ENCODE assay signal across 22 cellular contexts in genomic region chr18:22204996-22205395, GRCh38. TPM values are rescaled to one million over a fixed set of nuclear protein-coding genes. Genes with fewer than 3 reads are reported as not detected.
DNase-seq lines count a peak whose midpoint lies in the region; ATAC-seq and TF ChIP-seq lines count a peak whose summit lies in the region.
"Had no signal": no experiment of that assay in that cellular context is flagged by ENCODE, and none has a peak within 500 bp of the region (broad histone marks: within the 10 kb centered on the region; RNA-seq: fewer than 3 reads in every experiment).

No MANE protein-coding gene starts in this region.

- H3K79me2 ChIP-seq in smooth muscle cell (ENCODE audit: low read depth) = peaks cover 36% of the 10 kb centered on the region

- TF ChIP-seq CTCF in adrenal gland (IDR thresholded peaks at IDR 0.05) (no peak), endodermal cell (conservative IDR thresholded peaks at IDR 0.05) (no peak), right atrium auricular region (IDR thresholded peaks at IDR 0.05) (no peak), thoracic aorta (IDR thresholded peaks at IDR 0.05) (no peak), smooth muscle cell (IDR thresholded peaks at IDR 0.05; ENCODE audit: borderline replicate concordance, insufficient read depth, poor library complexity, severe bottlenecking) (no peak), body of pancreas (IDR thresholded peaks at IDR 0.05) (no peak)

- peaks cover 21 to 63% of the 10 kb centered on the region in 2 donors for H3K4me1 ChIP-seq in adrenal gland (replicated peaks in 1 of 2)
- H3K4me1 ChIP-seq in endodermal cell (ENCODE audit: control insufficient read depth, insufficient read depth, low read length) = peaks cover 3% of the 10 kb centered on the region
- H3K4me1 ChIP-seq in right atrium auricular region = peaks cover 0 to 74% of the 10 kb centered on the region in 2 donors
- peaks cover 26 to 75% of the 10 kb centered on the region in 2 donors for H3K4me1 ChIP-seq in thoracic aorta (ENCODE audit: control insufficient read depth in 1 of 2, low read depth in 2 of 2)
- H3K4me1 ChIP-seq in smooth muscle cell (ENCODE audit: low read depth) = no peaks in the 10 kb centered on the region
- peaks cover 31% of the 10 kb centered on the region for H3K4me1 ChIP-seq in body of pancreas

- H3K27me3 Mint-ChIP-seq in endodermal cell (ENCODE audit: insufficient read depth) = peaks cover 12% of the 10 kb centered on the region

- H3K9me3 Mint-ChIP-seq in endodermal cell = no peaks in the 10 kb centered on the region
- H3K9me3 Mint-ChIP-seq: CD8-positive, alpha-beta memory T cell had no signal

- no peak overlapping the region for H3K4me2 ChIP-seq in smooth muscle cell

- H3K27ac ChIP-seq in adrenal gland (peak overlapping the region; percentile 9 to 76 (median 43)), endodermal cell (ENCODE audit: low read depth, low read length) (no peak overlapping the region), right atrium auricular region (peak overlapping the region; percentile 73 to 79), thoracic aorta (peak overlapping the region; percentile 69 to 72), smooth muscle cell (ENCODE audit: low read depth) (no peak overlapping the region), body of pancreas (peak overlapping the region in 1 of 4 donors; percentile 1)
- H3K27ac ChIP-seq: C4-2B, GM23248 had no signal

- no peak for ATAC-seq in thoracic aorta (ENCODE audit: insufficient number of reproducible peaks, low FRiP score, low read depth)
- no peak for ATAC-seq in body of pancreas

- TF ChIP-seq POLR2A in adrenal gland (IDR thresholded peaks at IDR 0.05) = no peak
- TF ChIP-seq POLR2A in body of pancreas (IDR thresholded peaks at IDR 0.05) = no peak

- no peak overlapping the region for H2AFZ ChIP-seq in smooth muscle cell (ENCODE audit: low read depth)
- H2AFZ ChIP-seq: GM23248 had no signal

- H3K27me3 ChIP-seq in adrenal gland (no peaks in the 10 kb centered on the region), endodermal cell (ENCODE audit: control insufficient read depth, insufficient read depth, low read length, poor library complexity, severe bottlenecking) (no peaks in the 10 kb centered on the region), right atrium auricular region (no peaks in the 10 kb centered on the region), thoracic aorta (replicated peaks; ENCODE audit: insufficient read depth) (no peaks in the 10 kb centered on the region), smooth muscle cell (ENCODE audit: low read depth) (no peaks in the 10 kb centered on the region), body of pancreas (no peaks in the 10 kb centered on the region)

- WGBS in adrenal gland, 4 donors = 77 to 85% (median 80%) methylated on average over 6 of the region's 6 CpGs
- WGBS in endodermal cell (ENCODE audit: insufficient coverage in 1 of 2, insufficient read length in 1 of 2), 2 experiments = 81 to 93% methylated on average over 5 to 6 of the region's 6 CpGs
- WGBS in smooth muscle cell (ENCODE audit: low lambda C conversion rate) = 89% methylated on average over 6 of the region's 6 CpGs
- WGBS in body of pancreas, 2 donors = 86 to 92% methylated on average over 6 of the region's 6 CpGs

- H3F3A ChIP-seq in smooth muscle cell (ENCODE audit: low read depth) = peaks cover 24% of the 10 kb centered on the region

- H3K9me3 ChIP-seq in adrenal gland (replicated peaks in 1 of 3) (no peaks in the 10 kb centered on the region), endodermal cell (ENCODE audit: control insufficient read depth, low read length) (no peaks in the 10 kb centered on the region), right atrium auricular region (no peaks in the 10 kb centered on the region), thoracic aorta (no peaks in the 10 kb centered on the region), smooth muscle cell (replicated peaks; ENCODE audit: low read depth) (no peaks in the 10 kb centered on the region), body of pancreas (no peaks in the 10 kb centered on the region)

- H3K4me3 Mint-ChIP-seq in endodermal cell = no peak overlapping the region
- H3K4me3 Mint-ChIP-seq: CD8-positive, alpha-beta memory T cell had no signal

- no peak overlapping the region for H3K4me3 ChIP-seq in adrenal gland
- no peak overlapping the region for H3K4me3 ChIP-seq in endodermal cell (ENCODE audit: low read length)
- no peak overlapping the region for H3K4me3 ChIP-seq in right atrium auricular region
- H3K4me3 ChIP-seq in thoracic aorta = no peak overlapping the region
- H3K4me3 ChIP-seq in smooth muscle cell = no peak overlapping the region
- no peak overlapping the region for H3K4me3 ChIP-seq in body of pancreas
- H3K4me3 ChIP-seq: GM23248 had no signal

- peaks cover 54% of the 10 kb centered on the region for H4K20me1 ChIP-seq in smooth muscle cell (ENCODE audit: low read depth)

- H3K4me1 Mint-ChIP-seq in endodermal cell = peaks cover 27% of the 10 kb centered on the region
- H3K4me1 Mint-ChIP-seq: CD8-positive, alpha-beta memory T cell had no signal

- intact Hi-C loops in adrenal gland (cut with DNase I) = no loop called here
- intact Hi-C loops in body of pancreas (cut with DNase I) = no loop called here

- DNase-seq in adrenal gland = peak in 1 of 7 donors; percentile 61
- DNase-seq in endodermal cell = no peak
- no peak for DNase-seq in right atrium auricular region (ENCODE audit: low spot score)
- no peak for DNase-seq in thoracic aorta (ENCODE audit: low spot score)
- DNase-seq in stimulated activated naive CD4-positive, alpha-beta T cell (lab: John Stamatoyannopoulos, UW) = no peak
- no peak for DNase-seq in smooth muscle cell (lab: John Stamatoyannopoulos, UW; ENCODE audit: unreplicated experiment)
- DNase-seq in body of pancreas = no peak
- DNase-seq: CD8-positive, alpha-beta memory T cell; DMS53; EL; GF-D8; GM23248; HCEC 1CT; MM.1S; NCI-H1048; NCI-H1417 treated with DMSO at 0.1 percent for 48 hours; NCI-H187; NCI-H2107; NCI-H446 treated with DMSO at 0.1 percent for 48 hours; NCI-H526 treated with DMSO at 0.1 percent for 48 hours; OCI-M1 had no signal

- H3K36me3 Mint-ChIP-seq in endodermal cell (ENCODE audit: low read depth) = peaks cover 32% of the 10 kb centered on the region
- H3K36me3 Mint-ChIP-seq: CD8-positive, alpha-beta memory T cell had no signal

- H3K9ac ChIP-seq in endodermal cell (ENCODE audit: extremely low read depth, low read length, poor library complexity, severe bottlenecking) (no peak overlapping the region), smooth muscle cell (ENCODE audit: low read depth) (no peak overlapping the region)
- H3K9ac ChIP-seq: GM23248 had no signal

- H3K27ac Mint-ChIP-seq in endodermal cell = peak overlapping the region; percentile 71
- H3K27ac Mint-ChIP-seq: CD8-positive, alpha-beta memory T cell had no signal

- H3K36me3 ChIP-seq in adrenal gland (replicated peaks in 1 of 2) (peaks cover 0 to 25% of the 10 kb centered on the region in 2 donors), endodermal cell (ENCODE audit: control insufficient read depth, insufficient read depth, low read length) (peaks cover 37% of the 10 kb centered on the region), right atrium auricular region (peaks cover 20% of the 10 kb centered on the region), thoracic aorta (peaks cover 10% of the 10 kb centered on the region), smooth muscle cell (ENCODE audit: low read depth) (peaks cover 12% of the 10 kb centered on the region), body of pancreas (replicated peaks in 1 of 2; ENCODE audit: insufficient read depth in 1 of 2, low read depth in 2 of 2) (peaks cover 0 to 9% of the 10 kb centered on the region in 2 donors)

RNA-seq across cellular contexts. Expression of gene GATA6, which starts 35.6 kb away (rescaled TPM):
- total RNA-seq in adrenal gland = 100 to 1,000 TPM; 118 to 222 (median 141) TPM
- polyA plus RNA-seq in adrenal gland = 10 to 100 TPM; 31.3 to 55.7 (median 48.2) TPM
- total RNA-seq in endodermal cell = 100 to 1,000 TPM; 106 to 158 TPM
- 30.0 TPM for polyA plus RNA-seq in endodermal cell (2013, experiment 1 of 2)
- polyA plus RNA-seq in endodermal cell (2013, experiment 2 of 2) = 39.3 TPM
- 10 to 100 TPM; 88.7 to 95.5 TPM for total RNA-seq in right atrium auricular region
- 10 to 100 TPM; 92.7 to 92.8 TPM for total RNA-seq in thoracic aorta
- total RNA-seq in smooth muscle cell = 48.5 and 52.5 TPM in 2 replicates
- polyA plus RNA-seq in smooth muscle cell = 39.2 and 49.9 TPM in 2 replicates
- total RNA-seq in body of pancreas = 100 to 1,000 TPM in 1 of 2 donors, 10 to 100 TPM in 1; 41.8 to 114 TPM

Comparison
In these comparisons a context has a peak if more than half of its experiments do, and no peak if none do; other contexts are left out.
1. H3K27ac ChIP-seq: peak in adrenal gland (5 of 5), right atrium auricular region (2 of 2) and thoracic aorta (2 of 2); none in endodermal cell (single experiment) and smooth muscle cell (single experiment).